In the genomic region with DNA sequence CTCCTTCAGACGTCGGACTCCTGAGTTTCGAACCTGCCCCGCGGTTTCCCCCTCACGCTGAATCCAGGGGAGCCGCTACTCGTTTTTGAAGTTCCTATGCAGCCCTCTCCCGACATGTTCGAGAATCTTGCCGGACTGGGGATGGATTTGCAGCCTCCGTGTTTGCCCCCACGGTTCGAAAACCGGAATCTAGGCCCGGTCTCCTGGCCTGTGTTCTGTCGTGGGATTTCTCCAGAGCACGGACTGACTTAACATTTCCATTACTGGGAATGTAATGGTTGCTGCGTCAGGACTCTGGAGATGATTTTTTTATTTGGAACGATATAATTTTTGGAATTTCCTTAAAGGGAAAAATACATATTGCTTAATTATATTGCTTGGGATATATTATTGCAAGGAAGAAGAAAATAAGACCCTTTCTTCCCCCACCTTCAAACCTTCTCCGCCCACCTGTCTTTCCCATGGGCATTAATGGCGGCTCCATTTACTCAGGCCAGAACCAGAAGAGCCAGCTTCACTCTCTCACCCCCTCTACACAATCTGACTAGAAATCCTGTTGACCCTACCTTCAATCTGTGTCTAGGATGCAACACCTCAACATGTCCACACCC, we compare ENCODE assay signal across 8 cellular contexts. TPM values are rescaled to one million over a fixed set of nuclear protein-coding genes. Genes with fewer than 3 reads are reported as not detected.
DNase-seq lines count a peak whose midpoint lies in the region; ATAC-seq and TF ChIP-seq lines count a peak whose summit lies in the region.

No MANE protein-coding gene starts in this region.

- peak overlapping the region; percentile 75 for H3K4me3 Mint-ChIP-seq in central memory CD8-positive, alpha-beta T cell
- H3K4me3 Mint-ChIP-seq in naive B cell, result peak overlapping the region; percentile 74 to 98 (median 92)

- peak overlapping the region; percentile 69 for H3K4me3 ChIP-seq in BJ (ENCODE audit: low read depth, low read length)
- peak overlapping the region; percentile 60 for H3K4me3 ChIP-seq in Jurkat, Clone E6-1 (ENCODE audit: low read length)

- CTCF ChIA-PET in BJ (lab: Yijun Ruan, JAX), result interaction anchor here (3.2 kb wide), 1 partner anchor 26 kb away, joined by 15 read pairs; no protein-coding TSS in a partner anchor

- H3K36me3 Mint-ChIP-seq in central memory CD8-positive, alpha-beta T cell (ENCODE audit: insufficient read depth), result peaks cover 21% of the 10 kb centered on the region
- H3K36me3 Mint-ChIP-seq in naive B cell, result peaks cover 0 to 5% of the 10 kb centered on the region in 2 donors

- no peaks in the 10 kb centered on the region for H3K36me3 ChIP-seq in BJ (ENCODE audit: control insufficient read depth, insufficient read depth, low read length)

- POLR2A ChIA-PET in BJ (lab: Charles Lee), result interaction anchor here (0.6 kb wide), 3 partner anchors 21 to 358 kb away, joined by 8 to 12 read pairs (median 9); no protein-coding TSS in a partner anchor

- TF ChIP-seq CTCF in BJ (IDR thresholded peaks at IDR 0.05; ENCODE audit: insufficient read depth, low read depth, low read length), result no peak

- H3K9me3 Mint-ChIP-seq in central memory CD8-positive, alpha-beta T cell, result no peaks in the 10 kb centered on the region
- no peaks in the 10 kb centered on the region for H3K9me3 Mint-ChIP-seq in naive B cell

- H3K27me3 Mint-ChIP-seq in central memory CD8-positive, alpha-beta T cell, result no peaks in the 10 kb centered on the region
- no peaks in the 10 kb centered on the region for H3K27me3 Mint-ChIP-seq in naive B cell

- H3K4me1 Mint-ChIP-seq in central memory CD8-positive, alpha-beta T cell, result peaks cover 48% of the 10 kb centered on the region
- H3K4me1 Mint-ChIP-seq in naive B cell, result peaks cover 58 to 72% (median 69%) of the 10 kb centered on the region in 3 donors

- no peak for DNase-seq in BJ (ENCODE audit: low read depth)
- DNase-seq in Jurkat, Clone E6-1 (ENCODE audit: low read depth, low spot score), result no peak
- no peak for DNase-seq in central memory CD8-positive, alpha-beta T cell (ENCODE audit: low spot score in 2 of 2)
- no peak for DNase-seq in naive B cell
- DNase-seq in retina, result no peak
- DNase-seq in NCI-H748 (lab: John Stamatoyannopoulos, UW; ENCODE audit: unreplicated experiment), result no peak

- peak overlapping the region; percentile 95 for H3K27ac Mint-ChIP-seq in central memory CD8-positive, alpha-beta T cell (ENCODE audit: low read depth)
- H3K27ac Mint-ChIP-seq in naive B cell, result peak overlapping the region; percentile 90 to 100 (median 97)

- H3K27me3 ChIP-seq in BJ (ENCODE audit: control insufficient read depth, insufficient read depth, low read length), result no peaks in the 10 kb centered on the region

- no peak for ATAC-seq in central memory CD8-positive, alpha-beta T cell (replicated peaks; ENCODE audit: extremely low read depth, poor library complexity, severe bottlenecking)
- no peak for ATAC-seq in naive B cell (ENCODE audit: low read depth in 2 of 2)
- ATAC-seq in GM21390 (IDR thresholded peaks at IDR 0.05; ENCODE audit: unreplicated experiment), result no peak
- no peak for ATAC-seq in HG02852 (IDR thresholded peaks at IDR 0.05; ENCODE audit: unreplicated experiment)

RNA-seq across cellular contexts. Expression of a gene that starts 8.5 kb away (rescaled TPM):
- polyA plus RNA-seq in BJ (2011; rRNA removed) (156 and 197 TPM in 2 replicates), naive B cell (ENCODE audit: low read depth in 6 of 6) (100 to 1,000 TPM in 2 of 6 donors, 10 to 100 TPM in 4; 71.9 to 121 (median 84.2) TPM)
- 86.8 and 131 TPM in 2 replicates for polyA minus RNA-seq in BJ (2011; rRNA and poly(A)+ RNA removed)
- polyA plus RNA-seq in Jurkat, Clone E6-1 (2012; ENCODE audit: insufficient read depth, insufficient read length), result 67.0 TPM

RNA-seq across cellular contexts. Expression of a gene that starts 50.0 kb away (rescaled TPM):
- 5.4 and 9.3 TPM in 2 replicates for polyA plus RNA-seq in BJ (2011; rRNA removed)
- polyA minus RNA-seq in BJ (2011; rRNA and poly(A)+ RNA removed), result 5.5 and 6.5 TPM in 2 replicates
- 30.5 TPM for polyA plus RNA-seq in Jurkat, Clone E6-1 (2012; ENCODE audit: insufficient read depth, insufficient read length)
- 10 to 100 TPM; 12.1 to 26.5 (median 22.5) TPM for polyA plus RNA-seq in naive B cell (ENCODE audit: low read depth in 6 of 6)
